ENCODE assay signal across 19 cellular contexts in genomic region chr18:52319423-52319822, GRCh38. TPM values are rescaled to one million over a fixed set of nuclear protein-coding genes. Genes with fewer than 3 reads are reported as not detected.
"Had no signal": no experiment of that assay in that cellular context is flagged by ENCODE, and none has a peak within 500 bp of the region (broad histone marks: within the 10 kb centered on the region; RNA-seq: fewer than 3 reads in every experiment).

No MANE protein-coding gene starts in this region.

- H3K4me3 ChIP-seq: right lobe of liver, testis had no signal

- H3K79me2 ChIP-seq: parathyroid adenoma had no signal

- H3K27me3 ChIP-seq: right lobe of liver, testis had no signal

- H3K27ac Mint-ChIP-seq: activated CD8-positive, alpha-beta T cell treated with anti-CD3 and anti-CD28 coated beads, Interleukin-2, amount 10 ng/mL, durations not matched to agents 7 days and 5 days; activated naive CD4-positive, alpha-beta T cell treated with anti-CD3 and anti-CD28 coated beads for 36 hours; activated T-cell treated with anti-CD3 and anti-CD28 coated beads, Interleukin-2, amount 50 U/mL, for 24 hours; activated T-helper 2 cell treated with anti-CD3 and anti-CD28 coated beads, Interferon-gamma antibody, Interleukin-2, Interleukin-4, amounts not matched to agents 10 μg/mL and 5 μg/mL and 100 μg/mL, durations not matched to agents 14 hours and 24 hours and 36 hours; natural killer cell; stimulated activated memory B cell treated with anti-CD40 and anti-IgM and Interleukin-4, amounts not matched to agents 10 μg/mL and 1 μg/mL and 100 μg/mL, for 72 hours; T-cell; type B pancreatic cell had no signal

- H3K27me3 Mint-ChIP-seq: activated T-cell treated with anti-CD3 and anti-CD28 coated beads, Interleukin-2, amount 50 U/mL, for 24 hours; T-cell had no signal

- DNase-seq: activated CD4-positive, alpha-beta T cell treated with anti-CD3 and anti-CD28 coated beads for 48 hours; activated CD4-positive, CD25-positive, alpha-beta regulatory T cell; activated CD8-positive, alpha-beta T cell treated with anti-CD3 and anti-CD28 coated beads, Interleukin-2, amount 10 ng/mL, durations not matched to agents 7 days and 5 days; activated naive CD4-positive, alpha-beta T cell treated with anti-CD3 and anti-CD28 coated beads for 36 hours; activated T-cell treated with anti-CD3 and anti-CD28 coated beads, Interleukin-2, amount 50 U/mL, for 24 hours; aorta; cerebellar nuclear complex; effector CD4-positive, alpha-beta T cell; natural killer cell; right lobe of liver; stimulated activated CD4-positive, alpha-beta T cell treated with anti-CD3 and anti-CD28 coated beads, Interleukin-4, amount 100 ng/mL, for 4 hours; T-cell; testis had no signal

- H3K36me3 Mint-ChIP-seq: natural killer cell; stimulated activated memory B cell treated with anti-CD40 and anti-IgM and Interleukin-4, amounts not matched to agents 10 μg/mL and 1 μg/mL and 100 μg/mL, for 72 hours; T-cell; type B pancreatic cell had no signal

- ATAC-seq: activated CD8-positive, alpha-beta T cell treated with anti-CD3 and anti-CD28 coated beads, Interleukin-2, amount 10 ng/mL, durations not matched to agents 7 days and 5 days; esophagus mucosa; natural killer cell; right lobe of liver; T-cell had no signal

- H3K4me1 Mint-ChIP-seq: natural killer cell; stimulated activated memory B cell treated with anti-CD40 and anti-IgM and Interleukin-4, amounts not matched to agents 10 μg/mL and 1 μg/mL and 100 μg/mL, for 72 hours; T-cell had no signal

- H3K9ac ChIP-seq: parathyroid adenoma had no signal

- H3K4me3 Mint-ChIP-seq: activated CD8-positive, alpha-beta T cell treated with anti-CD3 and anti-CD28 coated beads, Interleukin-2, amount 10 ng/mL, durations not matched to agents 7 days and 5 days; activated naive CD4-positive, alpha-beta T cell treated with anti-CD3 and anti-CD28 coated beads for 36 hours; activated T-cell treated with anti-CD3 and anti-CD28 coated beads, Interleukin-2, amount 50 U/mL, for 24 hours; natural killer cell; stimulated activated memory B cell treated with anti-CD40 and anti-IgM and Interleukin-4, amounts not matched to agents 10 μg/mL and 1 μg/mL and 100 μg/mL, for 72 hours; T-cell; type B pancreatic cell had no signal

- H3K9me3 ChIP-seq: right lobe of liver, testis had no signal

- H2AFZ ChIP-seq: parathyroid adenoma had no signal

- H3K36me3 ChIP-seq: right lobe of liver had no signal

- H3K27ac ChIP-seq: parathyroid adenoma, right lobe of liver, testis had no signal

- H3K4me1 ChIP-seq: parathyroid adenoma, right lobe of liver, testis had no signal

RNA-seq across cellular contexts. Expression of gene DCC, which starts 20.6 kb away (rescaled TPM):
- total RNA-seq: activated CD8-positive, alpha-beta T cell treated with anti-CD3 and anti-CD28 coated beads, Interleukin-2, amount 10 ng/mL, durations not matched to agents 7 days and 5 days; activated naive CD4-positive, alpha-beta T cell treated with anti-CD3 and anti-CD28 coated beads for 36 hours; activated T-helper 2 cell treated with anti-CD3 and anti-CD28 coated beads, Interferon-gamma antibody, Interleukin-2, Interleukin-4, amounts not matched to agents 10 μg/mL and 5 μg/mL and 100 μg/mL, durations not matched to agents 14 hours and 24 hours and 36 hours; bronchial epithelial cell; esophagus mucosa; natural killer cell; T-cell had no signal
- polyA plus RNA-seq: aorta had no signal
